ENCODE assay signal across 9 cellular contexts in the genomic region with DNA sequence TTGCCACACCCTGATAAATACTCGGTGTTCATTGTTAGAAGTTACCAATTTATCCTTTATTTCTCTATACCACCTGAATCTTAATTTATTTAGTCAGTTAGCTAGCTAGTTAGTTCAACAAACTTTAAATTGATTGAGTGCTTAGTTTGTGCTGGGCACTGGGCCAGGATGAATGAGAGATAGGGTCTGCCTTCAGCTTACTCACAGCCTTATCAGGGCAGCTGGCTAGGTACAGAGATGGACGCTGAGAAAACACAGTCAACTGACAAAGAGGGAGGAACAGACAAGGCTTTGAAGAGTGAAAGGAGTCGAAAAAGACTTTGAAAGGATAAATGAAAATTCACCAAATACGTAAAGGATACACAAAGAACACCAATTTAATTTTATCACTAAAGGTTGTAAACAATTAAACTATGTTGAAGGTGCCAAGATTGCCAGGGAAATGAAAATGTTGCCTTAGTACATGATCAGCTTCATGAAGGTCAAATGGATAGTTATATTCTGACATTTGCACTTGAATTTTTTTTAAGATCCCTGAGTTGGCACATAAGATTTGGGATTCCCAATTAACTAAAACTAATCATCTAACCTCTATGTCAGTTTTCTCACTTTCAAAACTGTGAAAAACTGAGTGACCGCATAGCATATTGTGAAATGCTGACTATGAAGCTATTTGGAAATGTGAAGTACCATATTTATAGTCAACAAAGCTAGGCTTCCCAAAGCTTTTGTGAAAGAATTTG. TPM values are rescaled to one million over a fixed set of nuclear protein-coding genes. Genes with fewer than 3 reads are reported as not detected.
A peak's percentile ranks its signal among the peaks of the same experiment; 100 is the strongest.
DNase-seq lines count a peak whose midpoint lies in the region; ATAC-seq, FAIRE-seq and TF ChIP-seq lines count a peak whose summit lies in the region.
"Had no signal": no experiment of that assay in that cellular context is flagged by ENCODE, and none has a peak within 500 bp of the region (broad histone marks: within the 10 kb centered on the region; RNA-seq: fewer than 3 reads in every experiment).

No MANE protein-coding gene starts in this region.

- intact Hi-C loops in stomach (cut with DNase I; ENCODE audit: low total_unique reads) = no loop called here

- no peak for TF ChIP-seq POLR2A in stomach (IDR thresholded peaks at IDR 0.05)

- H3K36me3 ChIP-seq in astrocyte (ENCODE audit: insufficient read depth, low read length) (peaks cover 21% of the 10 kb centered on the region), stomach (peaks cover 0 to 8% (median 0%) of the 10 kb centered on the region in 4 donors)

- H3K4me3 Mint-ChIP-seq in HFFc6 (peak overlapping the region; percentile 96), astrocyte (ENCODE audit: unreplicated experiment) (peak overlapping the region; percentile 91)

- H3K9ac ChIP-seq in astrocyte (ENCODE audit: low read length) = peak overlapping the region; percentile 86

- TF ChIP-seq CTCF in HFFc6 (IDR thresholded peaks at IDR 0.05) = no peak
- TF ChIP-seq CTCF in astrocyte (IDR thresholded peaks at IDR 0.05; ENCODE audit: insufficient read depth, low read depth, low read length) = no peak
- TF ChIP-seq CTCF in stomach (IDR thresholded peaks at IDR 0.05) = no peak

- H3K4me3 ChIP-seq in astrocyte (ENCODE audit: insufficient read depth, low read depth, low read length) (peak overlapping the region; percentile 76), stomach (peak overlapping the region; percentile 58 to 74 (median 72))

- H3K79me2 ChIP-seq in astrocyte (ENCODE audit: insufficient read depth, low read length) = peaks cover 61% of the 10 kb centered on the region

- no peak for DNase-seq in HFFc6
- DNase-seq in astrocyte (ENCODE audit: low read depth) = peak; percentile 64
- peak; percentile 73 for DNase-seq in iris pigment epithelial cell (ENCODE audit: low read depth)
- peak; percentile 60 for DNase-seq in stomach
- no peak for DNase-seq in SKM-1 (lab: John Stamatoyannopoulos, UW; ENCODE audit: unreplicated experiment)
- DNase-seq in HTR-8/SVneo (ENCODE audit: insufficient read length, low spot score) = no peak
- DNase-seq in NCI-H774 (lab: John Stamatoyannopoulos, UW) = no peak
- DNase-seq: activated CD4-positive, alpha-beta T cell treated with anti-CD3 and anti-CD28 coated beads, Interleukin-2, amount 50 U/mL, for 48 hours had no signal

- H3K27me3 ChIP-seq in astrocyte (ENCODE audit: insufficient read depth, low read length) (no peaks in the 10 kb centered on the region), stomach (peaks cover 0 to 19% (median 0%) of the 10 kb centered on the region in 3 donors)

- peak overlapping the region; percentile 87 for H3K4me2 ChIP-seq in astrocyte (ENCODE audit: low read length)

- no peak for TF ChIP-seq EP300 in stomach (IDR thresholded peaks at IDR 0.05)

- H3K4me1 ChIP-seq in astrocyte (ENCODE audit: insufficient read depth, low read length) (peaks cover 16% of the 10 kb centered on the region), stomach (peaks cover 0 to 60% (median 41%) of the 10 kb centered on the region in 4 donors)

- FAIRE-seq in astrocyte (lab: Jason Lieb, UNC) (no peak), HTR-8/SVneo (lab: Jason Lieb, UNC) (no peak)

- H3K27me3 Mint-ChIP-seq in HFFc6 (ENCODE audit: insufficient read depth) (peaks cover 3% of the 10 kb centered on the region; the same call in 1 of the 2 replicates), astrocyte (ENCODE audit: low read depth, unreplicated experiment) (no peaks in the 10 kb centered on the region)

- no peak overlapping the region for H2AFZ ChIP-seq in astrocyte (ENCODE audit: low read depth, low read length)

- no peaks in the 10 kb centered on the region for H3K9me3 Mint-ChIP-seq in HFFc6
- peaks cover 7% of the 10 kb centered on the region for H3K9me3 Mint-ChIP-seq in astrocyte (ENCODE audit: unreplicated experiment)

- H3K9me3 ChIP-seq in astrocyte (ENCODE audit: insufficient read depth, low read depth, low read length) = no peaks in the 10 kb centered on the region
- no peaks in the 10 kb centered on the region for H3K9me3 ChIP-seq in stomach

- peak overlapping the region; percentile 78 for H3K27ac ChIP-seq in astrocyte (ENCODE audit: low read depth, low read length)
- peak overlapping the region in 4 of 5 donors; percentile 89 to 94 (median 90) for H3K27ac ChIP-seq in stomach

- ATAC-seq in HG02870 (IDR thresholded peaks at IDR 0.05; ENCODE audit: unreplicated experiment) = no peak

- WGBS in stomach, 5 donors = 39 to 44% (median 42%) methylated on average over 5 of the region's 5 CpGs

- H3K27ac Mint-ChIP-seq in HFFc6 = peak overlapping the region; percentile 90
- peak overlapping the region; percentile 75 for H3K27ac Mint-ChIP-seq in astrocyte (ENCODE audit: unreplicated experiment)

- H3K4me1 Mint-ChIP-seq in HFFc6 (ENCODE audit: low read depth) = peaks cover 76% of the 10 kb centered on the region
- H3K4me1 Mint-ChIP-seq in astrocyte (ENCODE audit: low read depth, unreplicated experiment) = peaks cover 26% of the 10 kb centered on the region

- no peaks in the 10 kb centered on the region for H4K20me1 ChIP-seq in astrocyte (ENCODE audit: insufficient read depth, low read length)

- H3K36me3 Mint-ChIP-seq in HFFc6 (ENCODE audit: low read depth) (peaks cover 46% of the 10 kb centered on the region), astrocyte (ENCODE audit: low read depth, unreplicated experiment) (peaks cover 16% of the 10 kb centered on the region)

RNA-seq across cellular contexts. Expression of gene CAV2, which starts 2.1 kb away (rescaled TPM):
- 100 to 1,000 TPM; 157 to 229 (median 186) TPM for total RNA-seq in HFFc6 (2021; fragmentation: NEBNext Ultra II Directional; extraction: Animal tissue kit (Norgen Biotek cat#: 25700))
- total RNA-seq in astrocyte = 152 and 161 TPM in 2 replicates
- 10 to 100 TPM; 26.3 to 90.1 (median 32.7) TPM for total RNA-seq in stomach
- 10 to 100 TPM; 15.7 to 21.9 (median 18.0) TPM for polyA plus RNA-seq in stomach

RNA-seq across cellular contexts. Expression of gene CAV1, which starts 23.2 kb away (rescaled TPM):
- total RNA-seq in HFFc6 (2021; fragmentation: NEBNext Ultra II Directional; extraction: Animal tissue kit (Norgen Biotek cat#: 25700)) = 1,000 to 10,000 TPM in 5 of 6 experiments, 100 to 1,000 TPM in 1; 938 to 1,171 (median 1,076) TPM
- total RNA-seq in astrocyte (384 and 472 TPM in 2 replicates), stomach (100 to 1,000 TPM in 4 of 5 donors, 10 to 100 TPM in 1; 49.2 to 719 (median 267) TPM)
- 10 to 100 TPM; 18.5 to 73.2 (median 33.5) TPM for polyA plus RNA-seq in stomach

Comparison
In these comparisons a context has a peak if more than half of its experiments do, and no peak if none do; other contexts are left out.
1. DNase-seq: peak in astrocyte (single experiment), iris pigment epithelial cell (single experiment) and stomach (single experiment); none in HFFc6 (single experiment), SKM-1 (single experiment), HTR-8/SVneo (single experiment) and NCI-H774 (single experiment).